ENCODE assay signal across 8 cellular contexts in the genomic region with DNA sequence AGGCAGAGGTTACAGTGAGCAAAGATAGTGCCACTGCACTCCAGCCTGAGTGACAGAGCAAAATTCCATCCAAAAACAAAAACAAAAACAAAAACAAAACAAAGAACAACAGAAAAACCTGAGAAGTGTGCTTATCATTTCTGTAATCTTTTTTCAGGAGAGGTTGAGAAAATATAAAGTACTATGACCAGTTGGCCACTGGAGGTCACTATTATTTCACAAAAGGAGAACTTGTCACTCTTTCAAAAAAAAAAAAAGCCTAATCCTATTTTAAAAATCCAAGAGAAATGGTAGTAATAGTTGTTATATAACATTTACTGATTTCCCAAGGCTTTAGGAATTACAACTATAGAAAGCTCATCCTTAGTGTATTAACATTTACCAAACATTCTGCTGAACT. TPM values are rescaled to one million over a fixed set of nuclear protein-coding genes. Genes with fewer than 3 reads are reported as not detected.
DNase-seq lines count a peak whose midpoint lies in the region; ATAC-seq and TF ChIP-seq lines count a peak whose summit lies in the region.

No MANE protein-coding gene starts in this region.

- DNase-seq in Kasumi-1 (lab: John Stamatoyannopoulos, UW) (peak; percentile 51 to 57), WERI-Rb-1 (no peak), kidney epithelial cell (ENCODE audit: low read depth) (no peak), germinal center (ENCODE audit: low spot score) (no peak)

- no peaks in the 10 kb centered on the region for H3K36me3 ChIP-seq in DOHH2 (ENCODE audit: control insufficient read depth, low read length)
- H3K36me3 ChIP-seq in WERI-Rb-1, result no peaks in the 10 kb centered on the region
- H3K36me3 ChIP-seq in kidney epithelial cell (ENCODE audit: control insufficient read depth, insufficient read depth, low read length), result no peaks in the 10 kb centered on the region

- H3K27me3 ChIP-seq in DOHH2 (ENCODE audit: control insufficient read depth, low read length) (no peaks in the 10 kb centered on the region), WERI-Rb-1 (ENCODE audit: insufficient read depth, low read depth, severe bottlenecking) (no peaks in the 10 kb centered on the region), kidney epithelial cell (ENCODE audit: control insufficient read depth, insufficient read depth, low read length) (no peaks in the 10 kb centered on the region)

- ATAC-seq in GM19463 (IDR thresholded peaks at IDR 0.05; ENCODE audit: unreplicated experiment) (no peak), HG02938 (IDR thresholded peaks at IDR 0.05; ENCODE audit: unreplicated experiment) (no peak)
- no peak for ATAC-seq in stimulated activated memory B cell treated with anti-CD40 and anti-IgM and Interleukin-4, amounts not matched to agents 10 μg/mL and 1 μg/mL and 100 μg/mL, for 72 hours

- H3K79me2 ChIP-seq in DOHH2 (ENCODE audit: control insufficient read depth, low read length), result no peaks in the 10 kb centered on the region

- no peaks in the 10 kb centered on the region for H3K36me3 Mint-ChIP-seq in stimulated activated memory B cell treated with anti-CD40 and anti-IgM and Interleukin-4, amounts not matched to agents 10 μg/mL and 1 μg/mL and 100 μg/mL, for 72 hours

- H3K27ac Mint-ChIP-seq in stimulated activated memory B cell treated with anti-CD40 and anti-IgM and Interleukin-4, amounts not matched to agents 10 μg/mL and 1 μg/mL and 100 μg/mL, for 72 hours, result no peak overlapping the region

- no peaks in the 10 kb centered on the region for H3K4me1 ChIP-seq in DOHH2 (ENCODE audit: control insufficient read depth, low read length)

- peaks cover 15% of the 10 kb centered on the region for H3K27me3 Mint-ChIP-seq in stimulated activated memory B cell treated with anti-CD40 and anti-IgM and Interleukin-4, amounts not matched to agents 10 μg/mL and 1 μg/mL and 100 μg/mL, for 72 hours

- H3K9me3 ChIP-seq in DOHH2 (ENCODE audit: control insufficient read depth, insufficient read depth, low read length) (no peaks in the 10 kb centered on the region), WERI-Rb-1 (ENCODE audit: severe bottlenecking) (peaks cover 14% of the 10 kb centered on the region)

- no peak overlapping the region for H3K4me3 Mint-ChIP-seq in stimulated activated memory B cell treated with anti-CD40 and anti-IgM and Interleukin-4, amounts not matched to agents 10 μg/mL and 1 μg/mL and 100 μg/mL, for 72 hours

- H3K4me3 ChIP-seq in DOHH2 (ENCODE audit: low read length) (no peak overlapping the region), WERI-Rb-1 (ENCODE audit: low read depth, low read length) (no peak overlapping the region), kidney epithelial cell (ENCODE audit: low read depth, low read length) (no peak overlapping the region)

- no peaks in the 10 kb centered on the region for H3K4me1 Mint-ChIP-seq in stimulated activated memory B cell treated with anti-CD40 and anti-IgM and Interleukin-4, amounts not matched to agents 10 μg/mL and 1 μg/mL and 100 μg/mL, for 72 hours

- H4K20me1 ChIP-seq in DOHH2 (ENCODE audit: control insufficient read depth, insufficient read depth, low read depth, low read length), result no peaks in the 10 kb centered on the region

- H3K4me2 ChIP-seq in DOHH2 (ENCODE audit: low read length), result no peak overlapping the region

- H3K9me2 ChIP-seq in DOHH2 (replicated peaks; ENCODE audit: control insufficient read depth, low read length), result no peaks in the 10 kb centered on the region

- H3K27ac ChIP-seq in DOHH2 (ENCODE audit: low read depth, low read length), result no peak overlapping the region
- H3K27ac ChIP-seq in WERI-Rb-1, result no peak overlapping the region

- peaks cover 3% of the 10 kb centered on the region for H3K9me3 Mint-ChIP-seq in stimulated activated memory B cell treated with anti-CD40 and anti-IgM and Interleukin-4, amounts not matched to agents 10 μg/mL and 1 μg/mL and 100 μg/mL, for 72 hours

- H3F3A ChIP-seq in DOHH2 (ENCODE audit: control insufficient read depth, insufficient read depth), result no peaks in the 10 kb centered on the region

- TF ChIP-seq CTCF in DOHH2 (IDR thresholded peaks at IDR 0.05; ENCODE audit: low read depth, low read length, poor library complexity, severe bottlenecking) (peak; percentile 46), WERI-Rb-1 (IDR thresholded peaks at IDR 0.05; ENCODE audit: low read depth, low read length) (peak; percentile 20; the same call in 1 of the 2 replicates), kidney epithelial cell (IDR thresholded peaks at IDR 0.05; ENCODE audit: insufficient read depth, low read length, poor library complexity, severe bottlenecking) (peak; percentile 44)

RNA-seq across cellular contexts. Expression of gene RNF150, which starts 24.9 kb away (rescaled TPM):
- total RNA-seq in kidney epithelial cell, result 3.2 and 5.4 TPM in 2 replicates

Comparison
In these comparisons a context has a peak if more than half of its experiments do, and no peak if none do; other contexts are left out.
1. DNase-seq: peak in Kasumi-1 (2 of 2); none in WERI-Rb-1 (single experiment), kidney epithelial cell (single experiment) and germinal center (single experiment).
2. Peak in every context shown above with its lines, with median percentiles within 50 percentile points of each other: CTCF ChIP-seq.